ENCODE assay signal across 20 cellular contexts in the genomic region with DNA sequence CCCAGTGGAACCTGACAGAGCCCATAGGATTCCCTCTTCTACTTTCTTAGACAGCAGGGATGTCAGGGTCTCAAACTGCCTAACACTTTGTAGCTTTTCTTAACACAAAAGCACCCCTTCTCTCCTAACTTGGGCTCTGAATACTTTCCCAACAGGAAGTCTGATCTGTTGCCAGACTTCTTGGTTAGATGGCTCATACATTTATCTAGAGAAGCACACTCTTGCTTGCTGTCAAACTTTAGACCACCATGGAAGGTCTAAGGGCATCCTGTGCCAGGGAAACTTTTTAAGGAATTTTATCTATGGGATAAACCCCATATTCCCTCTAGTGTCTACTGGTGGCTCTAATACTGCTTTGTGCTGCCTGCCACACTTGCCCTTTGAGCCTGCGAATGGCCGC. TPM values are rescaled to one million over a fixed set of nuclear protein-coding genes. Genes with fewer than 3 reads are reported as not detected.
DNase-seq lines count a peak whose midpoint lies in the region; ATAC-seq and TF ChIP-seq lines count a peak whose summit lies in the region.
"Had no signal": no experiment of that assay in that cellular context is flagged by ENCODE, and none has a peak within 500 bp of the region (broad histone marks: within the 10 kb centered on the region; RNA-seq: fewer than 3 reads in every experiment).

No MANE protein-coding gene starts in this region.

- H3K4me3 Mint-ChIP-seq in activated CD8-positive, alpha-beta memory T cell treated with anti-CD3 and anti-CD28 coated beads, Interleukin-2, amount 10 ng/mL, durations not matched to agents 7 days and 5 days = no peak overlapping the region
- H3K4me3 Mint-ChIP-seq in IgD-negative memory B cell = no peak overlapping the region
- H3K4me3 Mint-ChIP-seq in stimulated activated effector memory CD8-positive, alpha-beta T cell treated with anti-CD3 and anti-CD28 coated beads, Interleukin-12 subunit alpha, Interleukin-12 subunit beta, amount 100 ng/mL, for 72 hours = no peak overlapping the region
- H3K4me3 Mint-ChIP-seq: B cell had no signal

- no peaks in the 10 kb centered on the region for H3K27me3 Mint-ChIP-seq in activated CD8-positive, alpha-beta memory T cell treated with anti-CD3 and anti-CD28 coated beads, Interleukin-2, amount 10 ng/mL, durations not matched to agents 7 days and 5 days
- no peaks in the 10 kb centered on the region for H3K27me3 Mint-ChIP-seq in IgD-negative memory B cell
- H3K27me3 Mint-ChIP-seq: B cell; CD4-positive, CD25-positive, alpha-beta regulatory T cell had no signal

- H3K9me3 Mint-ChIP-seq in activated CD8-positive, alpha-beta memory T cell treated with anti-CD3 and anti-CD28 coated beads, Interleukin-2, amount 10 ng/mL, durations not matched to agents 7 days and 5 days (ENCODE audit: low read depth) = no peaks in the 10 kb centered on the region
- H3K9me3 Mint-ChIP-seq in IgD-negative memory B cell = no peaks in the 10 kb centered on the region
- H3K9me3 Mint-ChIP-seq in stimulated activated effector memory CD8-positive, alpha-beta T cell treated with anti-CD3 and anti-CD28 coated beads, Interleukin-12 subunit alpha, Interleukin-12 subunit beta, amount 100 ng/mL, for 72 hours = no peaks in the 10 kb centered on the region
- H3K9me3 Mint-ChIP-seq: CD4-positive, CD25-positive, alpha-beta regulatory T cell had no signal

- no peak for TF ChIP-seq CTCF in fibroblast of the aortic adventitia (IDR thresholded peaks at IDR 0.05; ENCODE audit: insufficient read depth, low read length)

- H3K36me3 Mint-ChIP-seq in activated CD8-positive, alpha-beta memory T cell treated with anti-CD3 and anti-CD28 coated beads, Interleukin-2, amount 10 ng/mL, durations not matched to agents 7 days and 5 days = peaks cover 2% of the 10 kb centered on the region
- no peaks in the 10 kb centered on the region for H3K36me3 Mint-ChIP-seq in IgD-negative memory B cell
- H3K36me3 Mint-ChIP-seq in stimulated activated effector memory CD8-positive, alpha-beta T cell treated with anti-CD3 and anti-CD28 coated beads, Interleukin-12 subunit alpha, Interleukin-12 subunit beta, amount 100 ng/mL, for 72 hours = peaks cover 38% of the 10 kb centered on the region

- ATAC-seq in activated CD8-positive, alpha-beta memory T cell treated with anti-CD3 and anti-CD28 coated beads, Interleukin-2, amount 10 ng/mL, durations not matched to agents 7 days and 5 days = no peak
- no peak for ATAC-seq in stimulated activated effector memory CD8-positive, alpha-beta T cell treated with anti-CD3 and anti-CD28 coated beads, Interleukin-12 subunit alpha, Interleukin-12 subunit beta, amount 100 ng/mL, for 72 hours
- no peak for ATAC-seq in GM21360 (IDR thresholded peaks at IDR 0.05; ENCODE audit: unreplicated experiment)
- ATAC-seq: HCT116 had no signal

- H3K4me1 Mint-ChIP-seq in activated CD8-positive, alpha-beta memory T cell treated with anti-CD3 and anti-CD28 coated beads, Interleukin-2, amount 10 ng/mL, durations not matched to agents 7 days and 5 days = peaks cover 36% of the 10 kb centered on the region
- H3K4me1 Mint-ChIP-seq in IgD-negative memory B cell = peaks cover 5 to 16% (median 6%) of the 10 kb centered on the region in 3 donors
- peaks cover 23% of the 10 kb centered on the region for H3K4me1 Mint-ChIP-seq in stimulated activated effector memory CD8-positive, alpha-beta T cell treated with anti-CD3 and anti-CD28 coated beads, Interleukin-12 subunit alpha, Interleukin-12 subunit beta, amount 100 ng/mL, for 72 hours

- H3K4me3 ChIP-seq in fibroblast of the aortic adventitia (ENCODE audit: low read depth, low read length) = no peak overlapping the region

- peak overlapping the region; percentile 14 for H3K27ac Mint-ChIP-seq in activated CD8-positive, alpha-beta memory T cell treated with anti-CD3 and anti-CD28 coated beads, Interleukin-2, amount 10 ng/mL, durations not matched to agents 7 days and 5 days
- H3K27ac Mint-ChIP-seq in IgD-negative memory B cell = peak overlapping the region in 2 of 3 donors; percentile 47 to 57
- H3K27ac Mint-ChIP-seq in stimulated activated effector memory CD8-positive, alpha-beta T cell treated with anti-CD3 and anti-CD28 coated beads, Interleukin-12 subunit alpha, Interleukin-12 subunit beta, amount 100 ng/mL, for 72 hours = peak overlapping the region; percentile 81
- H3K27ac Mint-ChIP-seq: B cell had no signal

- DNase-seq in activated CD8-positive, alpha-beta memory T cell treated with anti-CD3 and anti-CD28 coated beads, Interleukin-2, amount 10 ng/mL, durations not matched to agents 7 days and 5 days = no peak
- no peak for DNase-seq in activated CD8-positive, alpha-beta memory T cell treated with anti-CD3 and anti-CD28 coated beads, Interleukin-2, amount 50 U/mL, for 4 hours
- peak; percentile 15 for DNase-seq in fibroblast of the aortic adventitia (ENCODE audit: low read depth)
- DNase-seq in stimulated activated effector memory CD8-positive, alpha-beta T cell treated with anti-CD3 and anti-CD28 coated beads, Interleukin-12 subunit alpha, Interleukin-12 subunit beta, amount 100 ng/mL, for 72 hours (ENCODE audit: low spot score in 2 of 2) = no peak
- DNase-seq in iPS-NIHi7 (ENCODE audit: extremely low spot score) = no peak
- no peak for DNase-seq in activated CD4-positive, alpha-beta T cell treated with anti-CD3 and anti-CD28 coated beads, Interleukin-2, amount 50 U/mL, for 48 hours
- DNase-seq: 8988T; CD4-positive, CD25-positive, alpha-beta regulatory T cell; DMS153; GDM1; GOT3; KG1; MV-4-11; NCI-H1694 treated with DMSO at 0.1 percent for 48 hours; NCI-H524; SHP77 had no signal

- CTCF ChIA-PET in activated CD8-positive, alpha-beta memory T cell treated with anti-CD3 and anti-CD28 coated beads, Interleukin-2, amount 10 ng/mL, durations not matched to agents 7 days and 5 days (lab: Charles Lee) = no interaction called here

RNA-seq across cellular contexts. Expression of a gene that starts 3.3 kb away (rescaled TPM):
- total RNA-seq in activated CD8-positive, alpha-beta memory T cell treated with anti-CD3 and anti-CD28 coated beads, Interleukin-2, amount 10 ng/mL, durations not matched to agents 7 days and 5 days = 10 to 100 TPM; 32.5 to 33.9 TPM
- 26.9 TPM for polyA plus RNA-seq in IgD-negative memory B cell
- 1.1 and 5.2 TPM in 2 replicates for total RNA-seq in fibroblast of the aortic adventitia (ENCODE audit: low replicate concordance)

RNA-seq across cellular contexts. Expression of a gene that starts 17.0 kb away (rescaled TPM):
- 1 to 10 TPM; 7.5 to 8.4 TPM for total RNA-seq in activated CD8-positive, alpha-beta memory T cell treated with anti-CD3 and anti-CD28 coated beads, Interleukin-2, amount 10 ng/mL, durations not matched to agents 7 days and 5 days
- polyA plus RNA-seq in IgD-negative memory B cell = 2.0 TPM
- 0.16 and 5.6 TPM in 2 replicates for total RNA-seq in fibroblast of the aortic adventitia (ENCODE audit: low replicate concordance)

RNA-seq across cellular contexts. Expression of a gene that starts 26.0 kb away (rescaled TPM):
- total RNA-seq in activated CD8-positive, alpha-beta memory T cell treated with anti-CD3 and anti-CD28 coated beads, Interleukin-2, amount 10 ng/mL, durations not matched to agents 7 days and 5 days = 10 to 100 TPM; 48.2 to 65.7 TPM
- polyA plus RNA-seq in IgD-negative memory B cell = 146 TPM
- 47.7 and 110 TPM in 2 replicates for total RNA-seq in fibroblast of the aortic adventitia (ENCODE audit: low replicate concordance)

RNA-seq across cellular contexts. Expression of a gene that starts 26.6 kb away (rescaled TPM):
- 100 to 1,000 TPM; 101 to 134 TPM for total RNA-seq in activated CD8-positive, alpha-beta memory T cell treated with anti-CD3 and anti-CD28 coated beads, Interleukin-2, amount 10 ng/mL, durations not matched to agents 7 days and 5 days
- polyA plus RNA-seq in IgD-negative memory B cell = 28.0 TPM
- total RNA-seq in fibroblast of the aortic adventitia (ENCODE audit: low replicate concordance) = 32.1 and 39.1 TPM in 2 replicates

RNA-seq across cellular contexts. Expression of a gene that starts 29.1 kb away (rescaled TPM):
- 10 to 100 TPM; 39.5 to 49.6 TPM for total RNA-seq in activated CD8-positive, alpha-beta memory T cell treated with anti-CD3 and anti-CD28 coated beads, Interleukin-2, amount 10 ng/mL, durations not matched to agents 7 days and 5 days
- polyA plus RNA-seq in IgD-negative memory B cell = 21.6 TPM
- 20.9 and 64.8 TPM in 2 replicates for total RNA-seq in fibroblast of the aortic adventitia (ENCODE audit: low replicate concordance)

Comparison
In these comparisons a context has a peak if more than half of its experiments do, and no peak if none do; other contexts are left out.
1. H3K27ac Mint-ChIP-seq: peak in every context shown above with its lines; median percentile 81 in stimulated activated effector memory CD8-positive, alpha-beta T cell treated with anti-CD3 and anti-CD28 coated beads, Interleukin-12 subunit alpha, Interleukin-12 subunit beta, amount 100 ng/mL, for 72 hours; 52 in IgD-negative memory B cell; 14 in activated CD8-positive, alpha-beta memory T cell treated with anti-CD3 and anti-CD28 coated beads, Interleukin-2, amount 10 ng/mL, durations not matched to agents 7 days and 5 days.